Comparison of ENCODE assay signal across 1 cellular context in genomic region chr2:66489433-66489832, GRCh38.
A peak's percentile ranks its signal among the peaks of the same experiment; 100 is the strongest.
TF ChIP-seq lines count a peak whose summit lies in the region.

No MANE protein-coding gene starts in this region.

TF ChIP-seq in K562, 482 proteins besides CTCF, POLR2A, EP300 and RAD21 (continued from another document):
- TF ChIP-seq CBFA2T3 (IDR thresholded peaks at IDR 0.05), result peak; percentile 41; the same call in 1 of the 2 replicates
- TF ChIP-seq SMC3 (conservative IDR thresholded peaks at IDR 0.05; ENCODE audit: insufficient read depth, low read depth, low read length), result no peak
- peak; percentile 63; the same call in 1 of the 2 replicates for TF ChIP-seq MEF2D (tag; conservative IDR thresholded peaks at IDR 0.05; ENCODE audit: low read depth)
